15 cellular contexts compared by ENCODE assay signal in genomic region chr16:65002265-65002664, GRCh38.
DNase-seq lines count a peak whose midpoint lies in the region; TF ChIP-seq lines count a peak whose summit lies in the region.
"Had no signal": no experiment of that assay in that cellular context is flagged by ENCODE, and none has a peak within 500 bp of the region (broad histone marks: within the 10 kb centered on the region; RNA-seq: fewer than 3 reads in every experiment).

No MANE protein-coding gene starts in this region.

- H3K27me3 ChIP-seq in breast epithelium: no peaks in the 10 kb centered on the region
- no peaks in the 10 kb centered on the region for H3K27me3 ChIP-seq in brain microvascular endothelial cell (replicated peaks)
- H3K27me3 ChIP-seq in HAP-1 (ENCODE audit: low read depth): no peaks in the 10 kb centered on the region
- H3K27me3 ChIP-seq: cardiac muscle cell had no signal

- DNase-seq in MCF 10A (ENCODE audit: unreplicated experiment) (peak; percentile 4), breast epithelium (ENCODE audit: low spot score in 2 of 2) (no peak), brain microvascular endothelial cell (peak; percentile 79), hepatic stellate cell (ENCODE audit: low spot score) (peak; percentile 62), NCI-H1694 (lab: John Stamatoyannopoulos, UW) (no peak), NCI-H1694 treated with DMSO at 0.1 percent for 48 hours (lab: John Stamatoyannopoulos, UW) (no peak), HAP-1 (ENCODE audit: low spot score in 2 of 2) (no peak)
- DNase-seq in stimulated activated CD4-positive, alpha-beta T cell treated with anti-CD3 and anti-CD28 coated beads, Interleukin-1b, Interleukin-23, amount 100 ng/mL, for 48 hours: no peak
- DNase-seq: activated gamma-delta T cell treated with Interleukin-2 at 50 U/mL for 16 hours; left ventricle myocardium superior; MM.1S; NCI-H2171; NK-92 treated with Interleukin-12 subunit alpha and Interleukin-12 subunit beta, amount 100 ng/mL, for 24 hours; SHP77 treated with DMSO at 0.1 percent for 48 hours had no signal

- no peak overlapping the region for H3K27ac ChIP-seq in breast epithelium
- H3K27ac ChIP-seq in brain microvascular endothelial cell: peak overlapping the region; percentile 22
- H3K27ac ChIP-seq: cardiac muscle cell had no signal

- H3K36me3 ChIP-seq in breast epithelium (no peaks in the 10 kb centered on the region), brain microvascular endothelial cell (replicated peaks) (peaks cover 45% of the 10 kb centered on the region), HAP-1 (replicated peaks) (no peaks in the 10 kb centered on the region)

- peaks cover 5% of the 10 kb centered on the region for H3K9me3 Mint-ChIP-seq in MCF 10A (ENCODE audit: unreplicated experiment)

- in situ Hi-C loops in brain microvascular endothelial cell (cut with HindIII; ENCODE audit: low pct_ligation_motif_present, low sequenced_read_pairs): no loop called here
- in situ Hi-C loops in HAP-1 (cut with MboI; ENCODE audit: low sequenced_read_pairs): no loop called here

- no peak overlapping the region for H3K4me3 Mint-ChIP-seq in MCF 10A (ENCODE audit: unreplicated experiment)

- H3K9me3 ChIP-seq in breast epithelium: no peaks in the 10 kb centered on the region
- H3K9me3 ChIP-seq in HAP-1: no peaks in the 10 kb centered on the region

- no peaks in the 10 kb centered on the region for H3K27me3 Mint-ChIP-seq in MCF 10A (ENCODE audit: insufficient read depth, unreplicated experiment)

- CTCF ChIA-PET in MCF 10A (lab: Yijun Ruan, JAX): interaction anchor here (0.7 kb wide), 1 partner anchor 8 kb away, joined by 3 read pairs; no protein-coding TSS in a partner anchor

- TF ChIP-seq CTCF in MCF 10A (IDR thresholded peaks at IDR 0.05; ENCODE audit: unreplicated experiment): no peak
- no peak for TF ChIP-seq CTCF in breast epithelium (IDR thresholded peaks at IDR 0.05)
- no peak for TF ChIP-seq CTCF in brain microvascular endothelial cell (IDR thresholded peaks at IDR 0.05; ENCODE audit: low read depth, low read length, missing control alignments)

- no peak overlapping the region for H3K27ac Mint-ChIP-seq in MCF 10A (ENCODE audit: low read depth, unreplicated experiment)

- H3K36me3 Mint-ChIP-seq in MCF 10A (ENCODE audit: insufficient read depth, unreplicated experiment): no peaks in the 10 kb centered on the region

- H3K4me1 ChIP-seq in breast epithelium (no peaks in the 10 kb centered on the region), HAP-1 (no peaks in the 10 kb centered on the region)

- POLR2A ChIA-PET in MCF 10A (lab: Yijun Ruan, JAX): no interaction called here

- no TSS peak for BruUV-seq in MCF 10A (replicated peaks; lab: Mats Ljungman, UMichigan)

- no peak overlapping the region for H3K4me3 ChIP-seq in breast epithelium
- H3K4me3 ChIP-seq in brain microvascular endothelial cell (ENCODE audit: low read depth, low read length): no peak overlapping the region
- H3K4me3 ChIP-seq in HAP-1: no peak overlapping the region
- H3K4me3 ChIP-seq: cardiac muscle cell had no signal

- TF ChIP-seq POLR2A in breast epithelium (IDR thresholded peaks at IDR 0.05): no peak

- intact Hi-C loops in MCF 10A (cut with micrococcal nuclease) (no loop called here), breast epithelium (cut with DNase I; ENCODE audit: low total_unique reads) (no loop called here)

- no peaks in the 10 kb centered on the region for H3K4me1 Mint-ChIP-seq in MCF 10A (ENCODE audit: insufficient read depth, unreplicated experiment)

Comparison
In these comparisons a context has a peak if more than half of its experiments do, and no peak if none do; other contexts are left out.
1. DNase-seq: peak in MCF 10A (single experiment), brain microvascular endothelial cell (single experiment) and hepatic stellate cell (single experiment); none in breast epithelium (0 of 2), NCI-H1694 (single experiment), NCI-H1694 treated with DMSO at 0.1 percent for 48 hours (single experiment), stimulated activated CD4-positive, alpha-beta T cell treated with anti-CD3 and anti-CD28 coated beads, Interleukin-1b, Interleukin-23, amount 100 ng/mL, for 48 hours (single experiment) and HAP-1 (0 of 2).